ENCODE assay signal across 9 cellular contexts in genomic region chr13:30743319-30744055, GRCh38. TPM values are rescaled to one million over a fixed set of nuclear protein-coding genes. Genes with fewer than 3 reads are reported as not detected.
DNase-seq lines count a peak whose midpoint lies in the region; ATAC-seq lines count a peak whose summit lies in the region.
"Had no signal": no experiment of that assay in that cellular context is flagged by ENCODE, and none has a peak within 500 bp of the region (broad histone marks: within the 10 kb centered on the region; RNA-seq: fewer than 3 reads in every experiment).

No MANE protein-coding gene starts in this region.

- DNase-seq in GM04503 (ENCODE audit: low read depth) (peak; percentile 96), RKO (ENCODE audit: low spot score) (peak; percentile 43), fibroblast of gingiva (ENCODE audit: low read depth) (peak; percentile 85), pulmonary artery endothelial cell (ENCODE audit: low read depth, low spot score) (peak; percentile 85), NCI-H1105 (lab: John Stamatoyannopoulos, UW) (no peak), C1 segment of cervical spinal cord (lab: John Stamatoyannopoulos, UW) (no peak)

- ATAC-seq in GM19467 (IDR thresholded peaks at IDR 0.05; ENCODE audit: unreplicated experiment) (no peak), HG03342 (IDR thresholded peaks at IDR 0.05; ENCODE audit: unreplicated experiment) (no peak)

RNA-seq across cellular contexts. Expression of gene ALOX5AP, which starts 8.1 kb away (rescaled TPM):
- 0.25 TPM in 1 of 2 replicates, not detected in the other for total RNA-seq in pulmonary artery endothelial cell
- total RNA-seq: SK-MEL-5 had no signal

Comparison
In these comparisons a context has a peak if more than half of its experiments do, and no peak if none do; other contexts are left out.
1. DNase-seq: peak in GM04503 (single experiment), RKO (single experiment), fibroblast of gingiva (single experiment) and pulmonary artery endothelial cell (single experiment); none in NCI-H1105 (single experiment) and C1 segment of cervical spinal cord (0 of 14).